8 cellular contexts compared by ENCODE assay signal in the genomic region with DNA sequence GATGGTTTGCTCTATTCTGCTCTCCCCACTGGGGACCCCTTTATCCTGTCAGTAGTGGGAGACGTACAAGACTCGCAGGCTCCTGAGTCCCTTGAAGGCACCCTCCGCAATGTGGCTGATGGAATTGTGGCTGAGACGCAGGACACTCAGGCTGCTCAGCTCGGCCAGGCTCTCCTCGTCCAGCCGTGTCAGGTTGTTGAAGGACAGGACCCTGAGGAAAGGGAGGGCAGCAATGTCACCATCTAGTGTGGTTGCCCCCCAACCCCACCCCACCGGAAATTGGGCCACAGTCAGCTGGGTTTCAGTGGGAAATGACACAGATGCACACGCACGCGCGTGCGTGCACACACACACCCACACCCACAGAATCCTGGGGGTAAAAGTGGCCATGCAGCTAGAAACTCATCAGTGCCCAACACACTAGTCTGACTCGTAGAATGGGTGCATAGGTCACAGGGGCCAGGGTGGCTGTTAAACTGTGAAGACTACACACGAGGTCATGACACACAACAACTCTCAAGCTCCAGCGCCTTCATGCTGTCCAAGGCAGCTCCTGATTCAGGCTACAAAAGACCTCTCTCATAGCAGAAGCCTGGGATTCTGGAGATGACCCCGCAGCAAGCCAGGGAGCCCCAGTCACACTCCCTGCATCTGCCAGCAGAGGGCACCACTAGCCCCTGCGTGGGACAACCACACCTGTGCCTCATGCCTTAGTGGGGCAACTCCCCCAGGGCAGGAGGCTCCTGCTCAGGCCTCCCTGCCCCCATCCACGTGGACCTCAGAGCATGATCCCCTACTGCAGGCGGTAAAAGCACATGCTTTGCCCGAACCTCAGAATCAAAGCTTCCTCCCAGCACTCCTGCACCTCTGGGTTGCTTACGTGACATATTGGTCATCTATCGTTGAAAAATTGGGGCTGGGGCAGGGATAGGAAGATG.
A peak's percentile ranks its signal among the peaks of the same experiment; 100 is the strongest.
DNase-seq lines count a peak whose midpoint lies in the region; ATAC-seq, FAIRE-seq and TF ChIP-seq lines count a peak whose summit lies in the region.

No MANE protein-coding gene starts in this region.

- in situ Hi-C loops in brain microvascular endothelial cell (cut with HindIII; ENCODE audit: low pct_ligation_motif_present, low sequenced_read_pairs) = no loop called here

- no peak overlapping the region for H3K9ac ChIP-seq in keratinocyte (ENCODE audit: control insufficient read depth, extremely low read depth, insufficient read depth, low read length)

- FAIRE-seq in keratinocyte (lab: Jason Lieb, UNC) = peak; percentile 78

- H4K20me1 ChIP-seq in keratinocyte (ENCODE audit: control insufficient read depth, extremely low read depth, insufficient read depth, low read length) = no peaks in the 10 kb centered on the region

- H3K9me1 ChIP-seq in keratinocyte (ENCODE audit: control insufficient read depth, extremely low read depth, insufficient read depth, low read length) = no peaks in the 10 kb centered on the region

- no peaks in the 10 kb centered on the region for H3K27me3 ChIP-seq in brain microvascular endothelial cell (replicated peaks)
- H3K27me3 ChIP-seq in keratinocyte (ENCODE audit: control insufficient read depth, extremely low read depth, insufficient read depth, low read length) = no peaks in the 10 kb centered on the region

- H2AFZ ChIP-seq in keratinocyte (ENCODE audit: control insufficient read depth, low read length) = no peak overlapping the region

- dilution Hi-C loops in keratinocyte (cut with MboI; ENCODE audit: extremely low pct_ligation_motif_present, low sequenced_read_pairs) = no loop called here

- no peaks in the 10 kb centered on the region for H3K79me2 ChIP-seq in keratinocyte (ENCODE audit: control insufficient read depth, insufficient read depth, low read length)

- no peaks in the 10 kb centered on the region for H3K4me1 ChIP-seq in keratinocyte (ENCODE audit: control insufficient read depth, extremely low read depth, insufficient read depth, low read length)

- no peak overlapping the region for H3K4me2 ChIP-seq in keratinocyte (ENCODE audit: control insufficient read depth, extremely low read depth, insufficient read depth, low read depth, low read length)

- H3K27ac ChIP-seq in VCaP (peak overlapping the region; percentile 62), brain microvascular endothelial cell (no peak overlapping the region), keratinocyte (ENCODE audit: control insufficient read depth, insufficient read depth, low read length) (no peak overlapping the region)

- H3K9me3 ChIP-seq in keratinocyte (ENCODE audit: control insufficient read depth, low read depth, low read length) = no peaks in the 10 kb centered on the region

- H3K4me3 ChIP-seq in brain microvascular endothelial cell (ENCODE audit: low read depth, low read length) (no peak overlapping the region), keratinocyte (ENCODE audit: control insufficient read depth in 2 of 3, extremely low read depth in 1 of 3, insufficient read depth in 2 of 3, low read depth in 1 of 3, low read length in 3 of 3) (no peak overlapping the region)

- TF ChIP-seq CTCF in VCaP (conservative IDR thresholded peaks at IDR 0.05) (peak; percentile 97), brain microvascular endothelial cell (IDR thresholded peaks at IDR 0.05; ENCODE audit: low read depth, low read length, missing control alignments) (peak; percentile 97), keratinocyte (optimal IDR thresholded peaks at IDR 0.05 in 1 of 3, IDR thresholded peaks at IDR 0.05 in 1 of 3, conservative IDR thresholded peaks at IDR 0.05 in 1 of 3; ENCODE audit: extremely low read depth in 1 of 3, insufficient read depth in 2 of 3, low read length in 3 of 3) (peak; percentile 88 to 97 (median 97))

- ATAC-seq in GM19043 (IDR thresholded peaks at IDR 0.05; ENCODE audit: low read depth, unreplicated experiment) (peak; percentile 79), HG03442 (IDR thresholded peaks at IDR 0.05; ENCODE audit: unreplicated experiment) (peak; percentile 82)

- DNase-seq in CD1c-positive myeloid dendritic cell (ENCODE audit: extremely low spot score) (peak; percentile 54), brain microvascular endothelial cell (no peak), keratinocyte (ENCODE audit: low read depth, low spot score) (peak; percentile 28), middle frontal gyrus (ENCODE audit: extremely low spot score, low spot score) (no peak)
- peak; percentile 75 to 77 for DNase-seq in stimulated activated CD4-positive, alpha-beta T cell treated with anti-CD3 and anti-CD28 coated beads, Interleukin-2, amount 100 ng/mL, for 48 hours

- H3K36me3 ChIP-seq in brain microvascular endothelial cell (replicated peaks) (peaks cover 9% of the 10 kb centered on the region), keratinocyte (ENCODE audit: control insufficient read depth in 2 of 2, extremely low read depth in 1 of 2, insufficient read depth in 2 of 2, low read length in 2 of 2) (peaks cover 3 to 35% of the 10 kb centered on the region in 2 experiments)

Comparison
In these comparisons a context has a peak if more than half of its experiments do, and no peak if none do; other contexts are left out.
1. DNase-seq: peak in CD1c-positive myeloid dendritic cell (single experiment), keratinocyte (single experiment) and stimulated activated CD4-positive, alpha-beta T cell treated with anti-CD3 and anti-CD28 coated beads, Interleukin-2, amount 100 ng/mL, for 48 hours (2 of 2); none in brain microvascular endothelial cell (single experiment) and middle frontal gyrus (single experiment).
2. Peak in every context shown above with its lines, with median percentiles within 50 percentile points of each other: CTCF ChIP-seq.